In the genomic region with DNA sequence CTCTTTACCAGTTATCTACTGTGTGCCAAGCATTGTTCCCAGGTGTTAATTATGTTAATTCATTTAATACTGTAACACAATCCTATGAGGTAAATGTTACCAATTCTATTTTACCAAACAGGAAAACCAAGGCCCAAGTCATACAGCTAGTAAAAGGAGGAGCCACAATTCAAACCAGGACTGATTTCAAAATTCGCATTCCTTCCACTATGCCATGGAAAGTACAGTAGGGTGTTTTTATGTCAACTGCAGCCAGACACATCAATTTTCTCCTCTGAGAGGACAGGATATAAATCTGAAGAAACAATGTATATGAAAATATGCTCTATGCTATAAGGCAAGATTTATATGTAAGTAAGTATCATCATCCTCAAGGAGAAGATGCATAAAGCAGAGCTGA, we compare ENCODE assay signal across 17 cellular contexts.
A peak's percentile ranks its signal among the peaks of the same experiment; 100 is the strongest.
DNase-seq lines count a peak whose midpoint lies in the region; ATAC-seq and TF ChIP-seq lines count a peak whose summit lies in the region.
"Had no signal": no experiment of that assay in that cellular context is flagged by ENCODE, and none has a peak within 500 bp of the region (broad histone marks: within the 10 kb centered on the region; RNA-seq: fewer than 3 reads in every experiment).

No MANE protein-coding gene starts in this region.

- DNase-seq in EH (ENCODE audit: low read depth) (peak; percentile 53), ascending aorta (ENCODE audit: low spot score in 2 of 2) (no peak), fibroblast of mammary gland (ENCODE audit: low read depth) (no peak), sciatic nerve (ENCODE audit: low spot score) (no peak), HuH-7.5 (ENCODE audit: low spot score) (no peak), activated T-cell treated with anti-CD3 and anti-CD28 coated beads for 4 hours (no peak), SK-N-DZ (ENCODE audit: low spot score) (no peak), body of pancreas (no peak)
- DNase-seq: activated naive CD4-positive, alpha-beta T cell treated with anti-CD3 and anti-CD28 coated beads, Interleukin-2, amount 10 ng/mL, durations not matched to agents 7 days and 5 days; DMS79; foreskin melanocyte; immature natural killer cell; midbrain; NCI-H1092; NCI-H345; stimulated activated CD4-positive, alpha-beta T cell treated with anti-CD3 and anti-CD28 coated beads, Interleukin-2, amount 100 ng/mL, for 48 hours had no signal

- H3K9me3 ChIP-seq in ascending aorta (no peaks in the 10 kb centered on the region), body of pancreas (no peaks in the 10 kb centered on the region)

- H3K27me3 ChIP-seq in ascending aorta, result no peaks in the 10 kb centered on the region
- H3K27me3 ChIP-seq in body of pancreas, result no peaks in the 10 kb centered on the region

- H3K4me1 ChIP-seq in ascending aorta, result peaks cover 0 to 10% of the 10 kb centered on the region in 2 donors
- H3K4me1 ChIP-seq in body of pancreas, result peaks cover 45% of the 10 kb centered on the region

- intact Hi-C loops in ascending aorta (cut with DNase I), result no loop called here
- intact Hi-C loops in sciatic nerve (cut with DNase I), result no loop called here
- intact Hi-C loops in body of pancreas (cut with DNase I), result no loop called here

- TF ChIP-seq CTCF in ascending aorta (IDR thresholded peaks at IDR 0.05) (no peak), fibroblast of mammary gland (conservative IDR thresholded peaks at IDR 0.05; ENCODE audit: control insufficient read depth, insufficient read depth, low read depth, low read length) (peak; percentile 33), body of pancreas (IDR thresholded peaks at IDR 0.05) (no peak)

- no peaks in the 10 kb centered on the region for H3K36me3 ChIP-seq in ascending aorta
- H3K36me3 ChIP-seq in body of pancreas (replicated peaks in 1 of 2; ENCODE audit: insufficient read depth in 1 of 2, low read depth in 2 of 2), result no peaks in the 10 kb centered on the region

- H3K4me3 ChIP-seq in ascending aorta (no peak overlapping the region), fibroblast of mammary gland (ENCODE audit: control insufficient read depth, low read depth, low read length) (no peak overlapping the region), body of pancreas (no peak overlapping the region)
- H3K4me3 ChIP-seq: coronary artery had no signal

- WGBS in body of pancreas, 2 donors, result 86 to 100% methylated on average over 1 of the region's 1 CpG

- peak; percentile 54 for ATAC-seq in sciatic nerve
- ATAC-seq in body of pancreas, result no peak

- TF ChIP-seq POLR2A in body of pancreas (IDR thresholded peaks at IDR 0.05), result no peak

- H3K27ac ChIP-seq in ascending aorta (peak overlapping the region; percentile 24), body of pancreas (peak overlapping the region in 1 of 4 donors; percentile 19)
- H3K27ac ChIP-seq: coronary artery had no signal
